In genomic region chr10:131816157-131816775, GRCh38 we compare ENCODE assay signal across 17 cellular contexts.
"Had no signal": no experiment of that assay in that cellular context is flagged by ENCODE, and none has a peak within 500 bp of the region (broad histone marks: within the 10 kb centered on the region; RNA-seq: fewer than 3 reads in every experiment).

No MANE protein-coding gene starts in this region.

- H3K27ac ChIP-seq: esophagus squamous epithelium, left lung, pancreas, skin epidermis had no signal

- H3K9me3 Mint-ChIP-seq: activated T-cell treated with anti-CD3 and anti-CD28 coated beads, Interleukin-2, amount 50 U/mL, for 4 hours; brain had no signal

- H3K36me3 ChIP-seq: esophagus squamous epithelium, left lung, pancreas had no signal

- H3K4me1 Mint-ChIP-seq: brain, T-helper 17 cell had no signal

- H3K9me3 ChIP-seq: esophagus squamous epithelium, left lung, pancreas had no signal

- ATAC-seq: activated T-cell treated with anti-CD3 and anti-CD28 coated beads, Interleukin-2, amount 50 U/mL, for 4 hours; left lung; pancreas; T-helper 17 cell; WTC11 had no signal

- H3K4me3 Mint-ChIP-seq: activated naive CD8-positive, alpha-beta T cell; activated T-cell treated with anti-CD3 and anti-CD28 coated beads, Interleukin-2, amount 50 U/mL, for 4 hours; brain; T-helper 17 cell; WTC11 had no signal

- H3K36me3 Mint-ChIP-seq: activated naive CD8-positive, alpha-beta T cell; brain; WTC11 had no signal

- H3K27ac Mint-ChIP-seq: activated naive CD8-positive, alpha-beta T cell; brain; T-helper 17 cell; WTC11 had no signal

- H3K27me3 Mint-ChIP-seq: brain had no signal

- H3K4me3 ChIP-seq: esophagus squamous epithelium, left lung, pancreas, skin epidermis had no signal

- DNase-seq: activated CD4-positive, alpha-beta T cell treated with anti-CD3 and anti-CD28 coated beads for 48 hours; activated gamma-delta T cell; activated T-cell treated with anti-CD3 and anti-CD28 coated beads, Interleukin-2, amount 50 U/mL, for 4 hours; amygdala; cerebellar nuclear complex; esophagus squamous epithelium; foreskin fibroblast; mesenchymal stem cell; stimulated activated CD4-positive, alpha-beta T cell treated with anti-CD3 and anti-CD28 coated beads, Interleukin-4, amount 100 ng/mL, for 4 hours; T-helper 17 cell; trophoblast cell had no signal

- H3K4me1 ChIP-seq: esophagus squamous epithelium, left lung, pancreas had no signal
